9 cellular contexts compared by ENCODE assay signal in genomic region chr14:44966601-44967336, GRCh38. TPM values are rescaled to one million over a fixed set of nuclear protein-coding genes. Genes with fewer than 3 reads are reported as not detected.
DNase-seq lines count a peak whose midpoint lies in the region; ATAC-seq and TF ChIP-seq lines count a peak whose summit lies in the region.
"Had no signal": no experiment of that assay in that cellular context is flagged by ENCODE, and none has a peak within 500 bp of the region (broad histone marks: within the 10 kb centered on the region; RNA-seq: fewer than 3 reads in every experiment).

No MANE protein-coding gene starts in this region.

- H3K36me3 ChIP-seq in cardiac muscle cell: no peaks in the 10 kb centered on the region
- H3K36me3 ChIP-seq in thoracic aorta: no peaks in the 10 kb centered on the region

- intact Hi-C loops in left cardiac atrium (cut with DNase I): loop anchor here in 1 of 2 donors (10.0 kb wide), 1 partner anchor 118 kb away; the partner anchor contains the start of gene PRPF39
- intact Hi-C loops in activated T-helper 1 cell treated with anti-CD3 and anti-CD28 coated beads, Interleukin-12 subunit alpha, Interleukin-12 subunit beta, Interleukin-2, Interleukin-4 antibody, amounts not matched to agents 30 ng/mL and 10 ng/mL and 1 ng/mL, durations not matched to agents 14 hours and 24 hours and 36 hours (cut with micrococcal nuclease): no loop called here

- peaks cover 14% of the 10 kb centered on the region for H3K9me3 Mint-ChIP-seq in activated T-helper 1 cell treated with anti-CD3 and anti-CD28 coated beads, Interleukin-12 subunit alpha, Interleukin-12 subunit beta, Interleukin-2, Interleukin-4 antibody, amounts not matched to agents 30 ng/mL and 10 ng/mL and 1 ng/mL, durations not matched to agents 14 hours and 24 hours and 36 hours
- H3K9me3 Mint-ChIP-seq in activated T-helper 17 cell treated with anti-CD3 and anti-CD28 coated beads, Interleukin-2, amount 50 U/mL, for 72 hours: peaks cover 21% of the 10 kb centered on the region

- no peaks in the 10 kb centered on the region for H3K27me3 ChIP-seq in cardiac muscle cell
- H3K27me3 ChIP-seq in thoracic aorta (replicated peaks; ENCODE audit: insufficient read depth): no peaks in the 10 kb centered on the region

- H3K4me1 ChIP-seq in cardiac muscle cell (ENCODE audit: low read depth): peaks cover 10% of the 10 kb centered on the region
- H3K4me1 ChIP-seq in thoracic aorta (ENCODE audit: control insufficient read depth in 1 of 2, low read depth in 2 of 2): peaks cover 29 to 45% of the 10 kb centered on the region in 2 donors

- H3K4me3 ChIP-seq in cardiac muscle cell (peak overlapping the region; percentile 87), thoracic aorta (peak overlapping the region; percentile 54)

- H3K27ac Mint-ChIP-seq in activated T-helper 1 cell treated with anti-CD3 and anti-CD28 coated beads, Interleukin-12 subunit alpha, Interleukin-12 subunit beta, Interleukin-2, Interleukin-4 antibody, amounts not matched to agents 30 ng/mL and 10 ng/mL and 1 ng/mL, durations not matched to agents 14 hours and 24 hours and 36 hours: no peak overlapping the region
- H3K27ac Mint-ChIP-seq in activated T-helper 17 cell treated with anti-CD3 and anti-CD28 coated beads, Interleukin-2, amount 50 U/mL, for 72 hours: no peak overlapping the region

- H3K4me1 Mint-ChIP-seq in activated T-helper 1 cell treated with anti-CD3 and anti-CD28 coated beads, Interleukin-12 subunit alpha, Interleukin-12 subunit beta, Interleukin-2, Interleukin-4 antibody, amounts not matched to agents 30 ng/mL and 10 ng/mL and 1 ng/mL, durations not matched to agents 14 hours and 24 hours and 36 hours (ENCODE audit: low read depth): peaks cover 80% of the 10 kb centered on the region
- H3K4me1 Mint-ChIP-seq in activated T-helper 17 cell treated with anti-CD3 and anti-CD28 coated beads, Interleukin-2, amount 50 U/mL, for 72 hours: peaks cover 48% of the 10 kb centered on the region

- H3K27me3 Mint-ChIP-seq in activated T-helper 1 cell treated with anti-CD3 and anti-CD28 coated beads, Interleukin-12 subunit alpha, Interleukin-12 subunit beta, Interleukin-2, Interleukin-4 antibody, amounts not matched to agents 30 ng/mL and 10 ng/mL and 1 ng/mL, durations not matched to agents 14 hours and 24 hours and 36 hours (ENCODE audit: insufficient read depth): no peaks in the 10 kb centered on the region
- no peaks in the 10 kb centered on the region for H3K27me3 Mint-ChIP-seq in activated T-helper 17 cell treated with anti-CD3 and anti-CD28 coated beads, Interleukin-2, amount 50 U/mL, for 72 hours

- no peak overlapping the region for H3K27ac ChIP-seq in cardiac muscle cell
- H3K27ac ChIP-seq in thoracic aorta: no peak overlapping the region

- ATAC-seq in left cardiac atrium: no peak
- ATAC-seq in thoracic aorta (ENCODE audit: insufficient number of reproducible peaks, low FRiP score, low read depth): no peak
- no peak for ATAC-seq in activated T-helper 17 cell treated with anti-CD3 and anti-CD28 coated beads, Interleukin-2, amount 50 U/mL, for 72 hours (replicated peaks)

- H3K9me3 ChIP-seq in cardiac muscle cell (ENCODE audit: low read depth) (no peaks in the 10 kb centered on the region), thoracic aorta (no peaks in the 10 kb centered on the region)

- peak overlapping the region; percentile 57 for H3K4me3 Mint-ChIP-seq in activated T-helper 1 cell treated with anti-CD3 and anti-CD28 coated beads, Interleukin-12 subunit alpha, Interleukin-12 subunit beta, Interleukin-2, Interleukin-4 antibody, amounts not matched to agents 30 ng/mL and 10 ng/mL and 1 ng/mL, durations not matched to agents 14 hours and 24 hours and 36 hours
- H3K4me3 Mint-ChIP-seq in activated T-helper 17 cell treated with anti-CD3 and anti-CD28 coated beads, Interleukin-2, amount 50 U/mL, for 72 hours: no peak overlapping the region

- peaks cover 35% of the 10 kb centered on the region for H3K36me3 Mint-ChIP-seq in activated T-helper 1 cell treated with anti-CD3 and anti-CD28 coated beads, Interleukin-12 subunit alpha, Interleukin-12 subunit beta, Interleukin-2, Interleukin-4 antibody, amounts not matched to agents 30 ng/mL and 10 ng/mL and 1 ng/mL, durations not matched to agents 14 hours and 24 hours and 36 hours (ENCODE audit: low read depth)
- H3K36me3 Mint-ChIP-seq in activated T-helper 17 cell treated with anti-CD3 and anti-CD28 coated beads, Interleukin-2, amount 50 U/mL, for 72 hours (ENCODE audit: low read depth): peaks cover 43% of the 10 kb centered on the region

- TF ChIP-seq CTCF in cardiac muscle cell (IDR thresholded peaks at IDR 0.05; ENCODE audit: low read depth, low read length) (no peak), thoracic aorta (IDR thresholded peaks at IDR 0.05) (no peak)

- DNase-seq in cardiac muscle cell (ENCODE audit: low read depth in 1 of 2, low spot score in 1 of 2) (peak in 1 of 2 donors; percentile 11), left cardiac atrium (no peak), iris pigment epithelial cell (ENCODE audit: low read depth) (peak; percentile 33), thoracic aorta (ENCODE audit: low spot score) (no peak), SKM-1 treated with dmso at 0.1 percent for 144 hours (lab: John Stamatoyannopoulos, UW; ENCODE audit: unreplicated experiment) (no peak), retina (no peak)
- DNase-seq in activated T-helper 1 cell treated with anti-CD3 and anti-CD28 coated beads, Interleukin-12 subunit alpha, Interleukin-12 subunit beta, Interleukin-2, Interleukin-4 antibody, amounts not matched to agents 30 ng/mL and 10 ng/mL and 1 ng/mL, durations not matched to agents 14 hours and 24 hours and 36 hours (ENCODE audit: low spot score): no peak
- DNase-seq: H7 had no signal

RNA-seq across cellular contexts. Expression of gene TOGARAM1, which starts 4.8 kb away (rescaled TPM):
- 13.8 and 20.7 TPM in 2 replicates for total RNA-seq in cardiac muscle cell
- polyA plus RNA-seq in cardiac muscle cell: 18.2 and 18.4 TPM in 2 replicates
- 10 to 100 TPM; 14.8 to 18.6 TPM for total RNA-seq in left cardiac atrium
- 9.3 TPM in 2 replicates for total RNA-seq in activated T-helper 1 cell treated with anti-CD3 and anti-CD28 coated beads, Interleukin-12 subunit alpha, Interleukin-12 subunit beta, Interleukin-2, Interleukin-4 antibody, amounts not matched to agents 30 ng/mL and 10 ng/mL and 1 ng/mL, durations not matched to agents 14 hours and 24 hours and 36 hours
- 10 to 100 TPM in 1 of 2 donors, 1 to 10 TPM in 1; 8.5 to 32.0 TPM for total RNA-seq in thoracic aorta
- 1 to 10 TPM; 5.0 to 8.3 TPM for total RNA-seq in activated T-helper 17 cell treated with anti-CD3 and anti-CD28 coated beads, Interleukin-2, amount 50 U/mL, for 72 hours

RNA-seq across cellular contexts. Expression of gene KLHL28, which starts 5.0 kb away (rescaled TPM):
- 4.5 and 12.9 TPM in 2 replicates for total RNA-seq in cardiac muscle cell
- polyA plus RNA-seq in cardiac muscle cell: 8.8 and 12.2 TPM in 2 replicates
- total RNA-seq in left cardiac atrium: 10 to 100 TPM; 10.5 to 10.9 TPM
- total RNA-seq in activated T-helper 1 cell treated with anti-CD3 and anti-CD28 coated beads, Interleukin-12 subunit alpha, Interleukin-12 subunit beta, Interleukin-2, Interleukin-4 antibody, amounts not matched to agents 30 ng/mL and 10 ng/mL and 1 ng/mL, durations not matched to agents 14 hours and 24 hours and 36 hours: 15.9 and 16.9 TPM in 2 replicates
- 10 to 100 TPM in 1 of 2 donors, 1 to 10 TPM in 1; 9.6 to 11.0 TPM for total RNA-seq in thoracic aorta
- total RNA-seq in activated T-helper 17 cell treated with anti-CD3 and anti-CD28 coated beads, Interleukin-2, amount 50 U/mL, for 72 hours: 10 to 100 TPM; 13.0 to 25.7 TPM
